Comparison of ENCODE assay signal across 7 cellular contexts in genomic region chr5:88675159-88675757, GRCh38.
DNase-seq lines count a peak whose midpoint lies in the region; ATAC-seq and TF ChIP-seq lines count a peak whose summit lies in the region.

No MANE protein-coding gene starts in this region.

- no peak overlapping the region for H3K27ac Mint-ChIP-seq in HFFc6
- H3K27ac Mint-ChIP-seq in chondrocyte (ENCODE audit: unreplicated experiment): peak overlapping the region; percentile 41
- peak overlapping the region in 4 of 10 donors; percentile 34 to 85 (median 52) for H3K27ac Mint-ChIP-seq in naive thymus-derived CD8-positive, alpha-beta T cell

- H3K9me3 Mint-ChIP-seq in HFFc6 (no peaks in the 10 kb centered on the region), chondrocyte (ENCODE audit: low read depth) (no peaks in the 10 kb centered on the region)
- peaks cover 0 to 29% (median 9%) of the 10 kb centered on the region in 9 donors for H3K9me3 Mint-ChIP-seq in naive thymus-derived CD8-positive, alpha-beta T cell

- TF ChIP-seq CTCF in HFFc6 (IDR thresholded peaks at IDR 0.05) (no peak), chondrocyte (IDR thresholded peaks at IDR 0.05) (no peak), GM10266 (IDR thresholded peaks at IDR 0.05; ENCODE audit: control insufficient read depth, insufficient read depth, low read depth, missing control alignments) (no peak)

- H3K4me1 Mint-ChIP-seq in HFFc6 (ENCODE audit: low read depth) (peaks cover 19% of the 10 kb centered on the region), chondrocyte (ENCODE audit: low read depth) (peaks cover 22% of the 10 kb centered on the region)
- H3K4me1 Mint-ChIP-seq in naive thymus-derived CD8-positive, alpha-beta T cell: peaks cover 22 to 45% (median 31%) of the 10 kb centered on the region in 4 donors

- H3K27me3 Mint-ChIP-seq in HFFc6 (ENCODE audit: insufficient read depth) (peaks cover 76% of the 10 kb centered on the region), chondrocyte (ENCODE audit: low read depth) (peaks cover 79% of the 10 kb centered on the region)
- peaks cover 54 to 94% (median 74%) of the 10 kb centered on the region in 5 donors for H3K27me3 Mint-ChIP-seq in naive thymus-derived CD8-positive, alpha-beta T cell

- ATAC-seq in GM18870 (IDR thresholded peaks at IDR 0.05; ENCODE audit: unreplicated experiment): peak; percentile 16
- peak; percentile 22 to 25 for ATAC-seq in naive thymus-derived CD8-positive, alpha-beta T cell

- POLR2A ChIA-PET in naive thymus-derived CD8-positive, alpha-beta T cell (lab: Charles Lee): no interaction called here

- no peak for DNase-seq in HFFc6
- DNase-seq in NCI-H345 treated with DMSO at 0.1 percent for 48 hours (lab: John Stamatoyannopoulos, UW; ENCODE audit: unreplicated experiment): peak; percentile 50
- DNase-seq in chondrocyte (ENCODE audit: low spot score): no peak
- DNase-seq in naive thymus-derived CD8-positive, alpha-beta T cell: no peak
- no peak for DNase-seq in GM10266 (ENCODE audit: extremely low spot score)
- no peak for DNase-seq in glomerular visceral epithelial cell (ENCODE audit: extremely low spot score)

- H3K4me3 Mint-ChIP-seq in HFFc6: peak overlapping the region; percentile 84
- peak overlapping the region; percentile 64 for H3K4me3 Mint-ChIP-seq in chondrocyte (ENCODE audit: unreplicated experiment)
- peak overlapping the region; percentile 58 to 88 (median 83) for H3K4me3 Mint-ChIP-seq in naive thymus-derived CD8-positive, alpha-beta T cell

- H3K36me3 Mint-ChIP-seq in HFFc6 (ENCODE audit: low read depth) (no peaks in the 10 kb centered on the region), chondrocyte (ENCODE audit: low read depth) (peaks cover 3% of the 10 kb centered on the region)
- peaks cover 4 to 27% (median 13%) of the 10 kb centered on the region in 3 donors for H3K36me3 Mint-ChIP-seq in naive thymus-derived CD8-positive, alpha-beta T cell
